Comparison of ENCODE assay signal across 2 cellular contexts in the genomic region with DNA sequence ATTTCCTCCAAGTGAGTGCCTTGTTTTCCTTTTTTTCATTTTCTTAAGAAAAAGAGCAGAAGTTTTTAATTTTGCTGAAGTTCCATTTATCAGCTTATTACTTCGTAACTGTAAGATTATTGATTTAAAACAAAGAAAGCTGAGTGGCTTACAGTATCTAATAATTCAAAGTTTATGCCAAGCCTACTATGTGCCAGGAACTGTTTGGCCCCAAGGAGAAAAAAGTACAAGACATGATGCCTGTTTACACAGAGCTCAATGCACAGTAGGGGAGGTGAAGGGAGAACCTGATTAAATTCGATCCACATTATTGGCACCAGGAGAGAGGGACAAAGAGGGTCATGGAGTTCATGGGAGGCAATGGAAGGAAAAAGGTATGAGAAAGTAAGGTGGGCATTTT.
TF ChIP-seq lines count a peak whose summit lies in the region.

No MANE protein-coding gene starts in this region.

TF ChIP-seq in A549, 52 proteins besides CTCF, POLR2A, EP300 and RAD21:
- TF ChIP-seq GATA3 (IDR thresholded peaks at IDR 0.05; ENCODE audit: borderline replicate concordance) (no peak), RNF2 (IDR thresholded peaks at IDR 0.05; ENCODE audit: borderline replicate concordance, low read depth) (peak; percentile 53; the same call in 1 of the 2 replicates), PHF8 (IDR thresholded peaks at IDR 0.05; ENCODE audit: borderline replicate concordance, low read depth) (no peak), FOXS1 (CRISPR knock-in tag; IDR thresholded peaks at IDR 0.05) (no peak), CBX8 (IDR thresholded peaks at IDR 0.05) (peak; percentile 66; the same call in 1 of the 2 replicates), RCOR1 (IDR thresholded peaks at IDR 0.05; ENCODE audit: low read depth, low read length) (no peak), MAZ (IDR thresholded peaks at IDR 0.05; ENCODE audit: borderline replicate concordance, low read depth, low read length) (no peak), SMC3 (IDR thresholded peaks at IDR 0.05) (no peak), HDAC2 (IDR thresholded peaks at IDR 0.05) (no peak), HOXB13 (CRISPR knock-in tag; IDR thresholded peaks at IDR 0.05; ENCODE audit: low read depth) (no peak), CEBPB (IDR thresholded peaks at IDR 0.05) (no peak), NR3C1 (IDR thresholded peaks at IDR 0.05) (no peak), TFCP2L1 (CRISPR knock-in tag; IDR thresholded peaks at IDR 0.05) (no peak), KDM1A (IDR thresholded peaks at IDR 0.05; ENCODE audit: low read depth) (no peak)
- TF ChIP-seq, protein P1, sequence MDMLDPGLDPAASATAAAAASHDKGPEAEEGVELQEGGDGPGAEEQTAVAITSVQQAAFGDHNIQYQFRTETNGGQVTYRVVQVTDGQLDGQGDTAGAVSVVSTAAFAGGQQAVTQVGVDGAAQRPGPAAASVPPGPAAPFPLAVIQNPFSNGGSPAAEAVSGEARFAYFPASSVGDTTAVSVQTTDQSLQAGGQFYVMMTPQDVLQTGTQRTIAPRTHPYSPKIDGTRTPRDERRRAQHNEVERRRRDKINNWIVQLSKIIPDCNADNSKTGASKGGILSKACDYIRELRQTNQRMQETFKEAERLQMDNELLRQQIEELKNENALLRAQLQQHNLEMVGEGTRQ (IDR thresholded peaks at IDR 0.05): no peak
- TF ChIP-seq, protein P2, sequence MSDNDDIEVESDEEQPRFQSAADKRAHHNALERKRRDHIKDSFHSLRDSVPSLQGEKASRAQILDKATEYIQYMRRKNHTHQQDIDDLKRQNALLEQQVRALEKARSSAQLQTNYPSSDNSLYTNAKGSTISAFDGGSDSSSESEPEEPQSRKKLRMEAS (IDR thresholded peaks at IDR 0.05): no peak

TF ChIP-seq in IMR-90, 13 proteins besides CTCF, POLR2A, EP300 and RAD21:
- TF ChIP-seq FOS (IDR thresholded peaks at IDR 0.05; ENCODE audit: low read depth, low read length) (no peak), BHLHE40 (IDR thresholded peaks at IDR 0.05; ENCODE audit: low read depth, low read length) (no peak), RFX5 (IDR thresholded peaks at IDR 0.05; ENCODE audit: low read depth, low read length) (no peak), MXI1 (IDR thresholded peaks at IDR 0.05; ENCODE audit: borderline replicate concordance, low read depth, low read length) (no peak), RCOR1 (IDR thresholded peaks at IDR 0.05; ENCODE audit: insufficient replicate concordance, low read length) (no peak)
- TF ChIP-seq, protein P1 (IDR thresholded peaks at IDR 0.05; ENCODE audit: low read depth, low read length): no peak
TF ChIP-seq in IMR-90: peak in this region for 0.
